ENCODE assay signal across 1 cellular context in the genomic region with DNA sequence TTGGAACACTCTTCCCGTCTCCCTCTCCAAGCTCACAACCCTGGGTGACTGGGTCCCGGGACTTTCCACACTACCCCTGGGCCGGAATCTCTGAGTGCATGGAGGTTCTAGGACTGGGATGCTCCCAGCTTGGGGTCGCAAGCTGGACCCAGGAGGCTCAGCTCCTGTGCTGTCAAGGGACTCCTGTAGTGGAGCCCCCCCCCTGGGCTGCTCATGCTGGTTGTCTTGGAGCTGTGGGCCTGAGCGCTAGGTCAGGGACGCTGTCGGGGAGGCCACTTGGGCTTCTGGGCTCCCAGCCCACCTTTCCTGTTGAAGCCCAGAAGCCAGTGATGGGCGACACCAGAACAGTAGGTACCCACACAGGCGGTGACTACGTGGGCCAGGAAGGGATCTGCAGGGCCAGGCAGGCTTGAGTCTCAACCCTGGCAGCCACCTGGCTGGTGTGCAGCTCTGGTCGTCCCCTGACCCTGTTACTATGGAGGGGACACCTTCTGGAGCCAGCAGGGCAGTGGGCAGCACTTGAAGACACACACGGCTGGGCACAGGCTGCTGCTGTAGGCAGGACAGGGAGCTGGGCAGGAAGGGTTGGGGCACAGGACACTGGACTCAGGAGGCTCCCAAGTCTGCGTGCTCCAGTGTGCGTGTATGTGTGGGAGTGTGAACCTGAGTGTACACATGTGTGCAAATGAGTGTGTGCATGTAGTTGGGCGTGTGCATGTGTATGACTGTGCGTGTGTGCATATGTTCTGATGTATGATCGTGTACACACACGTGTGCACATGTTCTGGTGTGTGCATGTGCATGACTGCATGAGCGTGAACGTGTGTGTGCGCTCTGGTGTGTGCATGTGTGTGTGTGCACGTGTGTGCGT.
TF ChIP-seq lines count a peak whose summit lies in the region.

No MANE protein-coding gene starts in this region.

TF ChIP-seq in K562, 482 proteins besides CTCF, POLR2A, EP300 and RAD21:
- TF ChIP-seq, protein P1, sequence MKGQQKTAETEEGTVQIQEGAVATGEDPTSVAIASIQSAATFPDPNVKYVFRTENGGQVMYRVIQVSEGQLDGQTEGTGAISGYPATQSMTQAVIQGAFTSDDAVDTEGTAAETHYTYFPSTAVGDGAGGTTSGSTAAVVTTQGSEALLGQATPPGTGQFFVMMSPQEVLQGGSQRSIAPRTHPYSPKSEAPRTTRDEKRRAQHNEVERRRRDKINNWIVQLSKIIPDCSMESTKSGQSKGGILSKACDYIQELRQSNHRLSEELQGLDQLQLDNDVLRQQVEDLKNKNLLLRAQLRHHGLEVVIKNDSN (CRISPR knock-in tag; IDR thresholded peaks at IDR 0.05) = 0 out of 2 replicates have a peak, but pooled peaks have one; percentile 2
- TF ChIP-seq KDM1A (IDR thresholded peaks at IDR 0.05) = peak in 1 of 2 experiments; percentile 84; a peak in 2 of 4 replicates
- TF ChIP-seq ZSCAN29 (IDR thresholded peaks at IDR 0.05) = no peak
